In the genomic region with DNA sequence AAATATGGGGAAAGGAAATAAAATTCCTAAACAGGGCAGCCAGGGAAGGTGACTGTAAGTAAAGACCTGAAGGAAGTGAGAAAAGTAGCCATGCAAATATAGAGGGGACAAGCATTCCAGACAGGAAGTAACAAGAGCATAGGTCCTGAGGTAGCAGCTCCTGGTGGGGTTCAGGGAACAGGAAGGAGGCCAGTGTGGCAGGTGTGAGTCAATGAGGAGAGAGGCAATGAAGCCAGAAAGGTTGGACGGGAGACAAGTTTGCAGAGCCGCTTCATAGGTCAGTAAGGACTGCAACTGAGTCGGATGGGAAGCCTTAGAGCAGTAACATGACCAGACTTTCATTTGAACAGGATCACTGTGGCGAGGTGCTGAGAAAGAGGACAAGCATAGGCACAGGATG, we compare ENCODE assay signal across 3 cellular contexts.
TF ChIP-seq lines count a peak whose summit lies in the region.

No MANE protein-coding gene starts in this region.

TF ChIP-seq in GM23338, 12 proteins besides CTCF, POLR2A, EP300 and RAD21:
- no peak for TF ChIP-seq NANOG (IDR thresholded peaks at IDR 0.05; ENCODE audit: borderline replicate concordance)
- TF ChIP-seq ZNF114 (CRISPR knock-in tag; IDR thresholded peaks at IDR 0.05), result no peak

TF ChIP-seq in IMR-90, 13 proteins besides CTCF, POLR2A, EP300 and RAD21:
- TF ChIP-seq, protein P1, sequence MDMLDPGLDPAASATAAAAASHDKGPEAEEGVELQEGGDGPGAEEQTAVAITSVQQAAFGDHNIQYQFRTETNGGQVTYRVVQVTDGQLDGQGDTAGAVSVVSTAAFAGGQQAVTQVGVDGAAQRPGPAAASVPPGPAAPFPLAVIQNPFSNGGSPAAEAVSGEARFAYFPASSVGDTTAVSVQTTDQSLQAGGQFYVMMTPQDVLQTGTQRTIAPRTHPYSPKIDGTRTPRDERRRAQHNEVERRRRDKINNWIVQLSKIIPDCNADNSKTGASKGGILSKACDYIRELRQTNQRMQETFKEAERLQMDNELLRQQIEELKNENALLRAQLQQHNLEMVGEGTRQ (IDR thresholded peaks at IDR 0.05; ENCODE audit: low read depth, low read length), result no peak
- TF ChIP-seq CHD1 (IDR thresholded peaks at IDR 0.05; ENCODE audit: low read depth, low read length) (no peak), RCOR1 (IDR thresholded peaks at IDR 0.05; ENCODE audit: insufficient replicate concordance, low read length) (no peak), SMC3 (IDR thresholded peaks at IDR 0.05; ENCODE audit: low read depth, low read length) (no peak), MAFK (IDR thresholded peaks at IDR 0.05; ENCODE audit: low read depth, low read length) (no peak), NFE2L2 (IDR thresholded peaks at IDR 0.05; ENCODE audit: low read depth, low read length) (no peak), MXI1 (IDR thresholded peaks at IDR 0.05; ENCODE audit: borderline replicate concordance, low read depth, low read length) (no peak), RFX5 (IDR thresholded peaks at IDR 0.05; ENCODE audit: low read depth, low read length) (no peak), FOS (IDR thresholded peaks at IDR 0.05; ENCODE audit: low read depth, low read length) (no peak), MAZ (IDR thresholded peaks at IDR 0.05; ENCODE audit: borderline replicate concordance, low read depth, low read length) (no peak), BHLHE40 (IDR thresholded peaks at IDR 0.05; ENCODE audit: low read depth, low read length) (no peak), CEBPB (IDR thresholded peaks at IDR 0.05; ENCODE audit: low read depth, low read length) (no peak)
- TF ChIP-seq, protein P2, sequence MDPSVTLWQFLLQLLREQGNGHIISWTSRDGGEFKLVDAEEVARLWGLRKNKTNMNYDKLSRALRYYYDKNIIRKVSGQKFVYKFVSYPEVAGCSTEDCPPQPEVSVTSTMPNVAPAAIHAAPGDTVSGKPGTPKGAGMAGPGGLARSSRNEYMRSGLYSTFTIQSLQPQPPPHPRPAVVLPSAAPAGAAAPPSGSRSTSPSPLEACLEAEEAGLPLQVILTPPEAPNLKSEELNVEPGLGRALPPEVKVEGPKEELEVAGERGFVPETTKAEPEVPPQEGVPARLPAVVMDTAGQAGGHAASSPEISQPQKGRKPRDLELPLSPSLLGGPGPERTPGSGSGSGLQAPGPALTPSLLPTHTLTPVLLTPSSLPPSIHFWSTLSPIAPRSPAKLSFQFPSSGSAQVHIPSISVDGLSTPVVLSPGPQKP (IDR thresholded peaks at IDR 0.05; ENCODE audit: borderline replicate concordance, low read depth, low read length), result no peak
TF ChIP-seq in IMR-90: peak in this region for 0.

TF ChIP-seq in K562, 482 proteins besides CTCF, POLR2A, EP300 and RAD21:
- TF ChIP-seq, protein P3, sequence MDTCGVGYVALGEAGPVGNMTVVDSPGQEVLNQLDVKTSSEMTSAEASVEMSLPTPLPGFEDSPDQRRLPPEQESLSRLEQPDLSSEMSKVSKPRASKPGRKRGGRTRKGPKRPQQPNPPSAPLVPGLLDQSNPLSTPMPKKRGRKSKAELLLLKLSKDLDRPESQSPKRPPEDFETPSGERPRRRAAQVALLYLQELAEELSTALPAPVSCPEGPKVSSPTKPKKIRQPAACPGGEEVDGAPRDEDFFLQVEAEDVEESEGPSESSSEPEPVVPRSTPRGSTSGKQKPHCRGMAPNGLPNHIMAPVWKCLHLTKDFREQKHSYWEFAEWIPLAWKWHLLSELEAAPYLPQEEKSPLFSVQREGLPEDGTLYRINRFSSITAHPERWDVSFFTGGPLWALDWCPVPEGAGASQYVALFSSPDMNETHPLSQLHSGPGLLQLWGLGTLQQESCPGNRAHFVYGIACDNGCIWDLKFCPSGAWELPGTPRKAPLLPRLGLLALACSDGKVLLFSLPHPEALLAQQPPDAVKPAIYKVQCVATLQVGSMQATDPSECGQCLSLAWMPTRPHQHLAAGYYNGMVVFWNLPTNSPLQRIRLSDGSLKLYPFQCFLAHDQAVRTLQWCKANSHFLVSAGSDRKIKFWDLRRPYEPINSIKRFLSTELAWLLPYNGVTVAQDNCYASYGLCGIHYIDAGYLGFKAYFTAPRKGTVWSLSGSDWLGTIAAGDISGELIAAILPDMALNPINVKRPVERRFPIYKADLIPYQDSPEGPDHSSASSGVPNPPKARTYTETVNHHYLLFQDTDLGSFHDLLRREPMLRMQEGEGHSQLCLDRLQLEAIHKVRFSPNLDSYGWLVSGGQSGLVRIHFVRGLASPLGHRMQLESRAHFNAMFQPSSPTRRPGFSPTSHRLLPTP (IDR thresholded peaks at IDR 0.05; ENCODE audit: borderline replicate concordance, extremely low read depth, insufficient read length), result no peak
- peak; percentile 69; the same call in 1 of the 2 replicates for TF ChIP-seq MCM3 (IDR thresholded peaks at IDR 0.05)
- no peak for TF ChIP-seq POU5F1 (IDR thresholded peaks at IDR 0.05; ENCODE audit: borderline replicate concordance, low read depth, low read length, partially characterized antibody)
- TF ChIP-seq DACH1 (IDR thresholded peaks at IDR 0.05; ENCODE audit: partially characterized antibody), result no peak
- TF ChIP-seq ATF7 (IDR thresholded peaks at IDR 0.05), result no peak
- no peak for TF ChIP-seq ETV6 (IDR thresholded peaks at IDR 0.05; ENCODE audit: borderline replicate concordance in 1 of 2, low read depth in 2 of 2, low read length in 1 of 2)
- TF ChIP-seq ETV6 (CRISPR knock-in tag; IDR thresholded peaks at IDR 0.05; ENCODE audit: borderline replicate concordance), result no peak
TF ChIP-seq in K562: peak in this region for 1.
